Comparison of ENCODE assay signal across 18 cellular contexts in the genomic region with DNA sequence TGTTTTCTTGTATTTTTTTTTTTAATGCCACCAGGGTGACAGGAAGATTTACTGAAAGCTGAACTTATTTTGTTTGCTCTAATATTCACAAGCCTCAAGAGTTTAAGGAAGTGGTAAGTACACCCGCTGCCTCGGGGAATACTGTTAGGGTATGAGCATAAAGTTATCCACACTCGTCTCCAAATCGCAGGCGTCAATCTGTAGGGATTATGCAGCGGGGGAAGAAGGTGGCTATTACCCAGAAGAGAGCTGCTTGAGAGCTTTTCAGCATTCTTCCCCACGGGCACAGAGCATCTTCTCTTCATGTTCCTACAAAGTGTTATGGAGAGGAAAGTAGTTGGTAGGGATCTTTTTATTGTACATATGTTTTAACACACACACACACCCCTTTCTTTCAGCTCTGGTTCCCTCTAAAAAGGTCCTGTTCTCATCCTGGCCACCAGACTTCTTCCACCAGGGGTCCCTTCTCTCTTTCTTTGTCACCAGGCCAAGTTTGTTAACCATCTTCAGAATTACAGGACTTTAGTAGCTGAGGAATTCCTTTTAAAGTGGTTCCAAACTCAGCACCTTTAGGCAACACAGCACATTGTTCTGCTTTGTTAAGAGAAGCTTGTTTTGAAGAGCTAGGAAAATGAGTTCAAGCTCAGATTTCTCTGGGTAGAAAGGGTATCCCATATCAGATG.
DNase-seq lines count a peak whose midpoint lies in the region; ATAC-seq lines count a peak whose summit lies in the region.
"Had no signal": no experiment of that assay in that cellular context is flagged by ENCODE, and none has a peak within 500 bp of the region (broad histone marks: within the 10 kb centered on the region; RNA-seq: fewer than 3 reads in every experiment).

No MANE protein-coding gene starts in this region.

- H3K27ac Mint-ChIP-seq in stimulated activated naive B cell treated with anti-CD40 and anti-IgM and Interleukin-4, amounts not matched to agents 10 μg/mL and 1 μg/mL and 100 μg/mL, for 72 hours, result peak overlapping the region; percentile 42

- 43 to 65% methylated on average over 7 of the region's 7 CpGs for WGBS in esophagus, 2 donors

- H3K4me3 ChIP-seq in esophagus (ENCODE audit: low read depth in 1 of 2, low read length in 2 of 2), result no peak overlapping the region
- H3K4me3 ChIP-seq: coronary artery, heart right ventricle, prostate gland had no signal

- no peaks in the 10 kb centered on the region for H3K27me3 ChIP-seq in esophagus (ENCODE audit: control insufficient read depth in 1 of 2, insufficient read depth in 2 of 2, low read length in 2 of 2)
- H3K27me3 ChIP-seq: heart right ventricle had no signal

- no peaks in the 10 kb centered on the region for H3K36me3 ChIP-seq in esophagus (ENCODE audit: control insufficient read depth in 2 of 2, insufficient read depth in 2 of 2, low read length in 1 of 2)
- H3K36me3 ChIP-seq: heart right ventricle, prostate gland had no signal

- no peaks in the 10 kb centered on the region for H3K27me3 Mint-ChIP-seq in stimulated activated naive B cell treated with anti-CD40 and anti-IgM and Interleukin-4, amounts not matched to agents 10 μg/mL and 1 μg/mL and 100 μg/mL, for 72 hours

- peak overlapping the region; percentile 16 to 27 for H3K27ac ChIP-seq in esophagus (ENCODE audit: low read depth in 2 of 2, low read length in 1 of 2)
- H3K27ac ChIP-seq: coronary artery, epithelial cell of prostate, heart right ventricle, prostate gland had no signal

- peaks cover 8 to 9% of the 10 kb centered on the region in 2 donors for H3K4me1 ChIP-seq in esophagus (ENCODE audit: control insufficient read depth in 2 of 2, insufficient read depth in 2 of 2, low read length in 1 of 2)
- H3K4me1 ChIP-seq: heart right ventricle, prostate gland had no signal

- H3K36me3 Mint-ChIP-seq in stimulated activated naive B cell treated with anti-CD40 and anti-IgM and Interleukin-4, amounts not matched to agents 10 μg/mL and 1 μg/mL and 100 μg/mL, for 72 hours, result peaks cover 0 to 3% of the 10 kb centered on the region in 2 donors

- peak; percentile 34 for DNase-seq in NCI-H82 (lab: John Stamatoyannopoulos, UW)
- no peak for DNase-seq in NCI-H82 treated with DMSO at 0.1 percent for 48 hours (lab: John Stamatoyannopoulos, UW; ENCODE audit: unreplicated experiment)
- peak; percentile 7 for DNase-seq in MV-4-11 (lab: John Stamatoyannopoulos, UW)
- no peak for DNase-seq in stimulated activated naive B cell treated with anti-CD40 and anti-IgM and Interleukin-4, amounts not matched to agents 10 μg/mL and 1 μg/mL and 100 μg/mL, for 72 hours
- no peak for DNase-seq in NCI-H1105 treated with DMSO at 0.1 percent for 48 hours (lab: John Stamatoyannopoulos, UW)
- no peak for DNase-seq in activated T-cell treated with anti-CD3 and anti-CD28 coated beads, Interleukin-2, amount 50 U/mL, for 48 hours
- DNase-seq: activated CD4-positive, alpha-beta T cell treated with anti-CD3 and anti-CD28 coated beads, Interleukin-2, amount 50 U/mL, for 1 hour; GDM1; heart right ventricle; kidney glomerular epithelial cell; MM.1S; NCI-H345; stimulated activated CD4-positive, alpha-beta T cell treated with anti-CD3 and anti-CD28 coated beads, Interleukin-12 subunit alpha, Interleukin-12 subunit beta, amount 100 ng/mL, for 4 hours had no signal

- H3K9me3 ChIP-seq in esophagus (ENCODE audit: control insufficient read depth in 2 of 2, insufficient read depth in 1 of 2, low read depth in 1 of 2, low read length in 1 of 2), result no peaks in the 10 kb centered on the region
- H3K9me3 ChIP-seq: heart right ventricle, prostate gland had no signal

- H3K4me3 Mint-ChIP-seq in stimulated activated naive B cell treated with anti-CD40 and anti-IgM and Interleukin-4, amounts not matched to agents 10 μg/mL and 1 μg/mL and 100 μg/mL, for 72 hours, result no peak overlapping the region

- H3K4me1 Mint-ChIP-seq in stimulated activated naive B cell treated with anti-CD40 and anti-IgM and Interleukin-4, amounts not matched to agents 10 μg/mL and 1 μg/mL and 100 μg/mL, for 72 hours, result peaks cover 14 to 25% of the 10 kb centered on the region in 2 donors

- ATAC-seq in stimulated activated naive B cell treated with anti-CD40 and anti-IgM and Interleukin-4, amounts not matched to agents 10 μg/mL and 1 μg/mL and 100 μg/mL, for 72 hours (replicated peaks), result no peak
- no peak for ATAC-seq in GM19328 (IDR thresholded peaks at IDR 0.05; ENCODE audit: unreplicated experiment)
- ATAC-seq: heart right ventricle had no signal

- no peaks in the 10 kb centered on the region for H3K9me3 Mint-ChIP-seq in stimulated activated naive B cell treated with anti-CD40 and anti-IgM and Interleukin-4, amounts not matched to agents 10 μg/mL and 1 μg/mL and 100 μg/mL, for 72 hours

Comparison
In these comparisons a context has a peak if more than half of its experiments do, and no peak if none do; other contexts are left out.
1. DNase-seq: peak in NCI-H82 (single experiment) and MV-4-11 (single experiment); none in NCI-H82 treated with DMSO at 0.1 percent for 48 hours (single experiment), stimulated activated naive B cell treated with anti-CD40 and anti-IgM and Interleukin-4, amounts not matched to agents 10 μg/mL and 1 μg/mL and 100 μg/mL, for 72 hours (single experiment), NCI-H1105 treated with DMSO at 0.1 percent for 48 hours (single experiment) and activated T-cell treated with anti-CD3 and anti-CD28 coated beads, Interleukin-2, amount 50 U/mL, for 48 hours (0 of 2).